35 cellular contexts compared by ENCODE assay signal in the genomic region with DNA sequence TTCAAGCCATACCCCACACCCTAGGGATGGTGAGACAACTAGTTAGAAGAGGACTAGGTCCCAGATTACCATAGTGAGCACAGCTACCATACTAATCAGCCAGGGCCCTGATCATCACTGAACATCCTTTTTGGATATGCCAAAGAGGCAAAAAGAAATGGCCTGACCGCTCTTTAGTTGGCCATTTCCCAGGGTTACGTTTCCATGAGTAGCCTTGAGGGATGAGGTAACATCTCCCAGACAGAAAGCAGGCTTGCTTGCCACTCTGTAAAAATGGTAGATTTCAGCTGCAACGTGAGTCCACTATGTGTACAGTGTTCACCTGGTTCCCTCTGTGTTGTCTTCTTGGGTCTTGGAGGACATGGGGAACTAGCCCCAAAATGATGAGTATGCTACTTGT.
"Had no signal": no experiment of that assay in that cellular context is flagged by ENCODE, and none has a peak within 500 bp of the region (broad histone marks: within the 10 kb centered on the region; RNA-seq: fewer than 3 reads in every experiment).

No MANE protein-coding gene starts in this region.

- H3K36me3 ChIP-seq: brain microvascular endothelial cell, breast epithelium had no signal

- H3K4me3 ChIP-seq: body of pancreas, breast epithelium had no signal

- H3K4me3 Mint-ChIP-seq: activated B cell treated with CpG ODN at 0.5 μM for 24 hours; activated CD4-positive, alpha-beta memory T cell treated with anti-CD3 and anti-CD28 coated beads for 36 hours; activated CD4-positive, alpha-beta T cell treated with anti-CD3 and anti-CD28 coated beads, Interleukin-2, amount 10 ng/mL, durations not matched to agents 24 days and 14 days; activated CD8-positive, alpha-beta T cell treated with anti-CD3 and anti-CD28 coated beads for 36 hours; activated naive CD4-positive, alpha-beta T cell treated with anti-CD3 and anti-CD28 coated beads, Interleukin-2, amount 10 ng/mL, durations not matched to agents 7 days and 5 days; activated naive CD4-positive, alpha-beta T cell treated with anti-CD3 and anti-CD28 coated beads, Interleukin-2, amount 50 U/mL, for 24 hours; activated naive CD8-positive, alpha-beta T cell; activated naive CD8-positive, alpha-beta T cell treated with anti-CD3 and anti-CD28 coated beads, Interleukin-2, amount 10 ng/mL, durations not matched to agents 7 days and 5 days; activated naive CD8-positive, alpha-beta T cell treated with anti-CD3 and anti-CD28 coated beads, Interleukin-2, amount 50 U/mL, for 24 hours; activated T-cell treated with anti-CD3 and anti-CD28 coated beads, Interleukin-2, amount 50 U/mL, for 4 hours; activated T-helper 1 cell treated with anti-CD3 and anti-CD28 coated beads, Interleukin-12 subunit alpha, Interleukin-12 subunit beta, Interleukin-2, Interleukin-4 antibody, amounts not matched to agents 30 ng/mL and 10 ng/mL and 1 ng/mL, durations not matched to agents 14 hours and 24 hours and 36 hours; T-helper 1 cell treated with Interleukin-12 subunit alpha and Interleukin-12 subunit beta and Interleukin-4 antibody, amounts not matched to agents 30 μg/mL and 1 μg/mL, for 36 hours; T-helper 2 cell treated with Interferon-gamma antibody and Interleukin-4, amounts not matched to agents 5 μg/mL and 100 μg/mL, for 36 hours had no signal

- H3K36me3 Mint-ChIP-seq: activated naive CD4-positive, alpha-beta T cell treated with anti-CD3 and anti-CD28 coated beads, Interleukin-2, amount 50 U/mL, for 24 hours; activated naive CD8-positive, alpha-beta T cell had no signal

- H3K27me3 ChIP-seq: body of pancreas, brain microvascular endothelial cell, breast epithelium had no signal

- H3K9me3 ChIP-seq: body of pancreas, breast epithelium had no signal

- H3K27ac ChIP-seq: body of pancreas, brain microvascular endothelial cell, breast epithelium, VCaP had no signal

- H3K27me3 Mint-ChIP-seq: activated CD4-positive, alpha-beta memory T cell treated with anti-CD3 and anti-CD28 coated beads for 36 hours; activated CD4-positive, alpha-beta T cell treated with anti-CD3 and anti-CD28 coated beads, Interleukin-2, amount 10 ng/mL, durations not matched to agents 24 days and 14 days; activated CD8-positive, alpha-beta T cell treated with anti-CD3 and anti-CD28 coated beads for 36 hours; activated naive CD4-positive, alpha-beta T cell treated with anti-CD3 and anti-CD28 coated beads, Interleukin-2, amount 10 ng/mL, durations not matched to agents 7 days and 5 days; activated naive CD4-positive, alpha-beta T cell treated with anti-CD3 and anti-CD28 coated beads, Interleukin-2, amount 50 U/mL, for 24 hours; activated naive CD8-positive, alpha-beta T cell; activated naive CD8-positive, alpha-beta T cell treated with anti-CD3 and anti-CD28 coated beads, Interleukin-2, amount 10 ng/mL, durations not matched to agents 7 days and 5 days; activated naive CD8-positive, alpha-beta T cell treated with anti-CD3 and anti-CD28 coated beads, Interleukin-2, amount 50 U/mL, for 24 hours had no signal

- H3K27ac Mint-ChIP-seq: activated B cell treated with CpG ODN at 0.5 μM for 24 hours; activated CD8-positive, alpha-beta T cell treated with anti-CD3 and anti-CD28 coated beads for 36 hours; activated naive CD4-positive, alpha-beta T cell treated with anti-CD3 and anti-CD28 coated beads, Interleukin-2, amount 10 ng/mL, durations not matched to agents 7 days and 5 days; activated naive CD4-positive, alpha-beta T cell treated with anti-CD3 and anti-CD28 coated beads, Interleukin-2, amount 50 U/mL, for 24 hours; activated naive CD8-positive, alpha-beta T cell treated with anti-CD3 and anti-CD28 coated beads, Interleukin-2, amount 10 ng/mL, durations not matched to agents 7 days and 5 days; activated naive CD8-positive, alpha-beta T cell treated with anti-CD3 and anti-CD28 coated beads, Interleukin-2, amount 50 U/mL, for 24 hours; activated T-cell treated with anti-CD3 and anti-CD28 coated beads, Interleukin-2, amount 50 U/mL, for 72 hours had no signal

- ATAC-seq: activated CD8-positive, alpha-beta T cell treated with anti-CD3 and anti-CD28 coated beads for 36 hours; activated naive CD8-positive, alpha-beta T cell treated with anti-CD3 and anti-CD28 coated beads, Interleukin-2, amount 50 U/mL, for 24 hours; activated T-cell treated with anti-CD3 and anti-CD28 coated beads, Interleukin-2, amount 50 U/mL, for 4 hours; activated T-cell treated with anti-CD3 and anti-CD28 coated beads, Interleukin-2, amount 50 U/mL, for 72 hours; body of pancreas had no signal

- DNase-seq: activated B cell treated with CpG ODN at 0.5 μM for 24 hours; activated CD4-positive, alpha-beta memory T cell treated with anti-CD3 and anti-CD28 coated beads for 36 hours; activated CD4-positive, alpha-beta T cell treated with anti-CD3 and anti-CD28 coated beads for 4 hours; activated CD4-positive, alpha-beta T cell treated with anti-CD3 and anti-CD28 coated beads, Interleukin-2, amount 10 ng/mL, durations not matched to agents 24 days and 14 days; activated CD4-positive, alpha-beta T cell treated with anti-CD3 and anti-CD28 coated beads, Interleukin-2, amount 50 U/mL, for 1 hour; activated CD4-positive, alpha-beta T cell treated with anti-CD3 and anti-CD28 coated beads, Interleukin-2, amount 50 U/mL, for 4 hours; activated CD4-positive, CD25-positive, alpha-beta regulatory T cell treated with anti-CD3 and anti-CD28 coated beads, Interleukin-2, amount 50 U/mL, for 72 hours; activated CD8-positive, alpha-beta memory T cell treated with anti-CD3 and anti-CD28 coated beads, Interleukin-2, amount 50 U/mL, for 4 hours; activated CD8-positive, alpha-beta T cell treated with anti-CD3 and anti-CD28 coated beads for 36 hours; activated effector memory CD4-positive, alpha-beta T cell treated with Interleukin-2 at 50 U/mL for 16 hours; activated gamma-delta T cell; activated naive CD4-positive, alpha-beta T cell treated with anti-CD3 and anti-CD28 coated beads, Interleukin-2, amount 10 ng/mL, durations not matched to agents 7 days and 5 days; activated naive CD8-positive, alpha-beta T cell treated with anti-CD3 and anti-CD28 coated beads, Interleukin-2, amount 10 ng/mL, durations not matched to agents 7 days and 5 days; activated naive CD8-positive, alpha-beta T cell treated with anti-CD3 and anti-CD28 coated beads, Interleukin-2, amount 50 U/mL, for 24 hours; activated T-cell treated with anti-CD3 and anti-CD28 coated beads for 4 hours; activated T-cell treated with anti-CD3 and anti-CD28 coated beads, Interleukin-2, amount 50 U/mL, for 1 hour; activated T-cell treated with anti-CD3 and anti-CD28 coated beads, Interleukin-2, amount 50 U/mL, for 4 hours; activated T-cell treated with anti-CD3 and anti-CD28 coated beads, Interleukin-2, amount 50 U/mL, for 72 hours; amniotic stem cell; aorta; body of pancreas; brain microvascular endothelial cell; central memory CD4-positive, alpha-beta T cell; T-helper 1 cell; T-helper 2 cell; T-helper 9 cell had no signal

- H3K4me1 ChIP-seq: breast epithelium had no signal

- FAIRE-seq: astrocyte, TTC549 had no signal

- H3K9me3 Mint-ChIP-seq: activated B cell treated with CpG ODN at 0.5 μM for 24 hours; activated CD8-positive, alpha-beta T cell treated with anti-CD3 and anti-CD28 coated beads for 36 hours; activated naive CD4-positive, alpha-beta T cell treated with anti-CD3 and anti-CD28 coated beads, Interleukin-2, amount 50 U/mL, for 24 hours; activated naive CD8-positive, alpha-beta T cell treated with anti-CD3 and anti-CD28 coated beads, Interleukin-2, amount 50 U/mL, for 24 hours; activated T-cell treated with anti-CD3 and anti-CD28 coated beads, Interleukin-2, amount 50 U/mL, for 4 hours; activated T-cell treated with anti-CD3 and anti-CD28 coated beads, Interleukin-2, amount 50 U/mL, for 72 hours had no signal
